ENCODE assay signal across 13 cellular contexts in genomic region chr13:113545455-113545930, GRCh38. TPM values are rescaled to one million over a fixed set of nuclear protein-coding genes. Genes with fewer than 3 reads are reported as not detected.
DNase-seq lines count a peak whose midpoint lies in the region; FAIRE-seq and TF ChIP-seq lines count a peak whose summit lies in the region.
"Had no signal": no experiment of that assay in that cellular context is flagged by ENCODE, and none has a peak within 500 bp of the region (broad histone marks: within the 10 kb centered on the region; RNA-seq: fewer than 3 reads in every experiment).

No MANE protein-coding gene starts in this region.

- FAIRE-seq in endothelial cell of umbilical vein (lab: Jason Lieb, UNC), result no peak
- FAIRE-seq in GM12891 (lab: Jason Lieb, UNC), result no peak
- FAIRE-seq: A549 had no signal

- H3K27me3 ChIP-seq in endothelial cell of umbilical vein (ENCODE audit: control insufficient read depth in 2 of 2, insufficient read depth in 2 of 2, low read length in 2 of 2) (no peaks in the 10 kb centered on the region), transverse colon (no peaks in the 10 kb centered on the region)
- H3K27me3 ChIP-seq: tibial artery had no signal

- peak; percentile 27 for DNase-seq in activated effector memory CD4-positive, alpha-beta T cell treated with anti-CD3 and anti-CD28 coated beads, Interleukin-2, amount 50 U/mL, for 16 hours
- no peak for DNase-seq in activated effector memory CD4-positive, alpha-beta T cell treated with Interleukin-2 at 50 U/mL for 16 hours
- DNase-seq in endothelial cell of umbilical vein (ENCODE audit: low read depth, low spot score), result peak; percentile 52
- DNase-seq in lung microvascular endothelial cell (ENCODE audit: low read depth in 2 of 2), result peak; percentile 13 to 27
- DNase-seq in transverse colon, result peak; percentile 8
- no peak for DNase-seq in GM12891 (ENCODE audit: insufficient read length, low spot score)
- DNase-seq in iPS-NIHi11 (ENCODE audit: low spot score), result no peak
- no peak for DNase-seq in NCI-H1436 (lab: John Stamatoyannopoulos, UW)
- DNase-seq: activated T-cell treated with anti-CD3 and anti-CD28 coated beads, Interleukin-2, amount 50 U/mL, for 72 hours; stimulated activated CD4-positive, alpha-beta T cell treated with anti-CD3 and anti-CD28 coated beads, Interleukin-15, amount 100 ng/mL, for 24 hours; T-helper 1 cell had no signal

- H3K9me1 ChIP-seq in endothelial cell of umbilical vein (replicated peaks; ENCODE audit: control insufficient read depth, extremely low read depth, insufficient read depth, low read length), result no peaks in the 10 kb centered on the region

- CTCF ChIA-PET in endothelial cell of umbilical vein (lab: Charles Lee), result interaction anchor here (0.6 to 5.3 kb wide), 5 partner anchors 11 to 52 kb away, joined by 3 to 45 read pairs (median 4); no protein-coding TSS in a partner anchor

- TF ChIP-seq CTCF in endothelial cell of umbilical vein (IDR thresholded peaks at IDR 0.05; ENCODE audit: extremely low read depth in 1 of 2, insufficient read depth in 1 of 2, low read depth in 1 of 2, low read length in 2 of 2), result no peak
- no peak for TF ChIP-seq CTCF in transverse colon (IDR thresholded peaks at IDR 0.05)

- intact Hi-C loops in endothelial cell of umbilical vein (cut with micrococcal nuclease) (no loop called here), transverse colon (cut with DNase I; ENCODE audit: low total_unique reads) (no loop called here)

- H4K20me1 ChIP-seq in endothelial cell of umbilical vein (replicated peaks; ENCODE audit: control insufficient read depth, extremely low read depth, insufficient read depth, low read length), result no peaks in the 10 kb centered on the region

- in situ Hi-C loops in transverse colon (cut with MboI; ENCODE audit: low pct_ligation_motif_present in 1 of 4, low pct_unique_long_range_greater_than_20kb in 1 of 4, low sequenced_read_pairs in 3 of 4), result no loop called here

- no TSS peak for BruUV-seq in endothelial cell of umbilical vein (replicated peaks; lab: Mats Ljungman, UMichigan)

- POLR2A ChIA-PET in endothelial cell of umbilical vein (lab: Charles Lee), result no interaction called here

- dilution Hi-C loops in endothelial cell of umbilical vein (cut with MboI; ENCODE audit: extremely low pct_ligation_motif_present, low sequenced_read_pairs), result no loop called here

- TF ChIP-seq EP300 in transverse colon (IDR thresholded peaks at IDR 0.05; ENCODE audit: low read depth), result no peak

- H3K36me3 ChIP-seq in endothelial cell of umbilical vein (ENCODE audit: control insufficient read depth in 2 of 2, extremely low read depth in 1 of 2, insufficient read depth in 2 of 2, low read length in 2 of 2) (peaks cover 2 to 15% of the 10 kb centered on the region in 2 experiments), transverse colon (peaks cover 0 to 7% (median 0%) of the 10 kb centered on the region in 4 donors)

- no peak overlapping the region for H3K4me2 ChIP-seq in endothelial cell of umbilical vein (ENCODE audit: insufficient read depth, low read length)
- H3K4me2 ChIP-seq: A549 had no signal

- H3K4me3 ChIP-seq in endothelial cell of umbilical vein (replicated peaks in 1 of 3; ENCODE audit: insufficient read depth in 1 of 3, low read depth in 1 of 3, low read length in 3 of 3), result no peak overlapping the region
- no peak overlapping the region for H3K4me3 ChIP-seq in transverse colon
- H3K4me3 ChIP-seq: A549, tibial artery had no signal

- no peak overlapping the region for H3K9ac ChIP-seq in endothelial cell of umbilical vein (replicated peaks; ENCODE audit: extremely low read depth, insufficient read depth, low read length)

- H3K4me1 ChIP-seq in endothelial cell of umbilical vein (ENCODE audit: control insufficient read depth, extremely low read depth, insufficient read depth, low read length) (peaks cover 30% of the 10 kb centered on the region), transverse colon (peaks cover 0 to 13% (median 2%) of the 10 kb centered on the region in 4 donors)
- H3K4me1 ChIP-seq: A549 had no signal

- H3K79me2 ChIP-seq in endothelial cell of umbilical vein (ENCODE audit: control insufficient read depth, insufficient read depth, low read length), result peaks cover 49% of the 10 kb centered on the region

- WGBS in transverse colon (ENCODE audit: low coverage in 1 of 2), 2 donors, result 84 to 89% methylated on average over 4 to 5 of the region's 5 CpGs

- TF ChIP-seq POLR2A in endothelial cell of umbilical vein (IDR thresholded peaks at IDR 0.05; ENCODE audit: low read depth, low read length), result no peak
- no peak for TF ChIP-seq POLR2A in transverse colon (IDR thresholded peaks at IDR 0.05)
- TF ChIP-seq POLR2A in GM12891 (IDR thresholded peaks at IDR 0.05; ENCODE audit: low read depth, low read length), result no peak

- H2AFZ ChIP-seq in endothelial cell of umbilical vein (ENCODE audit: low read depth, low read length), result no peak overlapping the region

- H3K9me3 ChIP-seq in endothelial cell of umbilical vein (replicated peaks; ENCODE audit: control insufficient read depth, insufficient read depth, low read length) (no peaks in the 10 kb centered on the region), transverse colon (no peaks in the 10 kb centered on the region)
- H3K9me3 ChIP-seq: A549, tibial artery had no signal

- H3K27ac ChIP-seq in endothelial cell of umbilical vein (ENCODE audit: insufficient read depth, low read depth, low read length), result peak overlapping the region; percentile 78
- H3K27ac ChIP-seq in transverse colon, result no peak overlapping the region
- H3K27ac ChIP-seq: A549, tibial artery had no signal

TF ChIP-seq in endothelial cell of umbilical vein, 7 proteins besides CTCF, POLR2A, EP300 and RAD21:
- no peak for TF ChIP-seq JUN (IDR thresholded peaks at IDR 0.05; ENCODE audit: borderline replicate concordance, insufficient read depth, insufficient read length, low read depth)
- TF ChIP-seq FOS (IDR thresholded peaks at IDR 0.05; ENCODE audit: borderline replicate concordance, insufficient read depth, low read length), result no peak
- TF ChIP-seq EZH2 (IDR thresholded peaks at IDR 0.05; ENCODE audit: borderline replicate concordance, low read depth, low read length, severe bottlenecking), result no peak
- TF ChIP-seq GATA2 (IDR thresholded peaks at IDR 0.05; ENCODE audit: insufficient read depth, insufficient read length, low read depth, low read length), result no peak
- no peak for TF ChIP-seq MAX (IDR thresholded peaks at IDR 0.05; ENCODE audit: insufficient read depth, insufficient read length)
- no peak for TF ChIP-seq MYC (IDR thresholded peaks at IDR 0.05; ENCODE audit: low read depth, low read length)
- TF ChIP-seq POLR2AphosphoS5 (IDR thresholded peaks at IDR 0.05; ENCODE audit: insufficient read depth, low read depth, low read length), result no peak

TF ChIP-seq in GM12891, 5 proteins besides CTCF, POLR2A, EP300 and RAD21:
- TF ChIP-seq SPI1 (IDR thresholded peaks at IDR 0.05; ENCODE audit: low read depth, low read length) (no peak), PAX5 (IDR thresholded peaks at IDR 0.05; ENCODE audit: insufficient read depth, low read length, severe bottlenecking) (no peak), POU2F2 (IDR thresholded peaks at IDR 0.05; ENCODE audit: low read depth, low read length) (no peak), POLR2AphosphoS5 (IDR thresholded peaks at IDR 0.05; ENCODE audit: low read depth, low read length) (no peak), TAF1 (IDR thresholded peaks at IDR 0.05; ENCODE audit: low read depth, low read length) (no peak)

RNA-seq across cellular contexts. Expression of gene TFDP1, which starts 39.1 kb away (rescaled TPM):
- total RNA-seq in endothelial cell of umbilical vein (131 and 137 TPM in 2 replicates), lung microvascular endothelial cell (31.8 and 34.5 TPM in 2 replicates), transverse colon (100 to 1,000 TPM in 1 of 4 donors, 10 to 100 TPM in 3; 24.3 to 164 (median 49.1) TPM)
- 48.9 and 64.3 TPM in 2 replicates for polyA plus RNA-seq in endothelial cell of umbilical vein
- polyA plus RNA-seq in endothelial cell of umbilical vein (2011; cell fraction: cytosol; rRNA removed), result 96.8 and 101 TPM in 2 replicates
- 107 and 116 TPM in 2 replicates for polyA plus RNA-seq in endothelial cell of umbilical vein (2011; cell fraction: nucleus; rRNA removed)
- 96.7 and 124 TPM in 2 replicates for polyA plus RNA-seq in endothelial cell of umbilical vein (2012)
- polyA minus RNA-seq in endothelial cell of umbilical vein, result 67.4 and 81.1 TPM in 2 replicates
- polyA minus RNA-seq in endothelial cell of umbilical vein (2011; cell fraction: cytosol; rRNA and poly(A)+ RNA removed), result 80.9 TPM
- polyA minus RNA-seq in endothelial cell of umbilical vein (2011; cell fraction: nucleus; rRNA and poly(A)+ RNA removed), result 24.4 and 31.0 TPM in 2 replicates
- polyA plus RNA-seq in GM12891 (2012; ENCODE audit: low read depth, missing spikeins), result 85.5 TPM

RNA-seq across cellular contexts. Expression of gene DCUN1D2, which starts 55.0 kb away (rescaled TPM):
- total RNA-seq in endothelial cell of umbilical vein, result 19.4 and 24.9 TPM in 2 replicates
- 8.3 and 10.5 TPM in 2 replicates for polyA plus RNA-seq in endothelial cell of umbilical vein
- polyA plus RNA-seq in endothelial cell of umbilical vein (2011; cell fraction: cytosol; rRNA removed), result 7.0 and 8.6 TPM in 2 replicates
- polyA plus RNA-seq in endothelial cell of umbilical vein (2011; cell fraction: nucleus; rRNA removed), result 40.2 and 44.4 TPM in 2 replicates
- polyA plus RNA-seq in endothelial cell of umbilical vein (2012), result 10.6 and 11.0 TPM in 2 replicates
- polyA minus RNA-seq in endothelial cell of umbilical vein, result 11.1 and 14.1 TPM in 2 replicates
- polyA minus RNA-seq in endothelial cell of umbilical vein (2011; cell fraction: cytosol; rRNA and poly(A)+ RNA removed), result 6.7 TPM
- polyA minus RNA-seq in endothelial cell of umbilical vein (2011; cell fraction: nucleus; rRNA and poly(A)+ RNA removed), result 15.7 and 25.9 TPM in 2 replicates
- 5.2 and 6.2 TPM in 2 replicates for total RNA-seq in lung microvascular endothelial cell
- 10 to 100 TPM; 18.7 to 28.4 (median 20.2) TPM for total RNA-seq in transverse colon
- polyA plus RNA-seq in GM12891 (2012; ENCODE audit: low read depth, missing spikeins), result 5.4 TPM

Comparison
In these comparisons a context has a peak if more than half of its experiments do, and no peak if none do; other contexts are left out.
1. DNase-seq: peak in activated effector memory CD4-positive, alpha-beta T cell treated with anti-CD3 and anti-CD28 coated beads, Interleukin-2, amount 50 U/mL, for 16 hours (single experiment), endothelial cell of umbilical vein (single experiment), lung microvascular endothelial cell (2 of 2) and transverse colon (single experiment); none in activated effector memory CD4-positive, alpha-beta T cell treated with Interleukin-2 at 50 U/mL for 16 hours (single experiment), GM12891 (single experiment), iPS-NIHi11 (single experiment) and NCI-H1436 (single experiment).